In genomic region chr18:26407721-26408601, GRCh38 we compare ENCODE assay signal across 14 cellular contexts.
"Had no signal": no experiment of that assay in that cellular context is flagged by ENCODE, and none has a peak within 500 bp of the region (broad histone marks: within the 10 kb centered on the region; RNA-seq: fewer than 3 reads in every experiment).

No MANE protein-coding gene starts in this region.

- FAIRE-seq: endothelial cell of umbilical vein, kidney had no signal

- H3K27ac ChIP-seq: left ventricle myocardium inferior, testis, upper lobe of right lung, VCaP had no signal

- H3K4me3 Mint-ChIP-seq: activated CD8-positive, alpha-beta T cell treated with anti-CD3 and anti-CD28 coated beads for 36 hours; activated naive CD8-positive, alpha-beta T cell treated with anti-CD3 and anti-CD28 coated beads, Interleukin-2, amount 10 ng/mL, durations not matched to agents 7 days and 5 days had no signal

- H3K4me1 ChIP-seq: left ventricle myocardium inferior, testis, upper lobe of right lung had no signal

- H3K36me3 Mint-ChIP-seq: activated naive CD8-positive, alpha-beta T cell treated with anti-CD3 and anti-CD28 coated beads, Interleukin-2, amount 10 ng/mL, durations not matched to agents 7 days and 5 days had no signal

- DNase-seq: activated CD8-positive, alpha-beta memory T cell treated with anti-CD3 and anti-CD28 coated beads, Interleukin-2, amount 50 U/mL, for 48 hours; activated CD8-positive, alpha-beta T cell treated with anti-CD3 and anti-CD28 coated beads for 36 hours; activated naive CD8-positive, alpha-beta T cell treated with anti-CD3 and anti-CD28 coated beads, Interleukin-2, amount 10 ng/mL, durations not matched to agents 7 days and 5 days; aorta; kidney; left ventricle myocardium inferior; stimulated activated CD4-positive, alpha-beta T cell treated with anti-CD3 and anti-CD28 coated beads, Interleukin-4, amount 100 ng/mL, for 1 hour; stimulated activated CD8-positive, alpha-beta memory T cell treated with anti-CD3 and anti-CD28 coated beads, Interleukin-4, amount 100 ng/mL, for 48 hours; stimulated activated naive CD8-positive, alpha-beta T cell treated with anti-CD3 and anti-CD28 coated beads, Interleukin-15, Interleukin-2, amounts not matched to agents 100 U/mL and 50 U/mL, for 24 hours; T-helper 1 cell; testis; upper lobe of right lung had no signal

- H3K36me3 ChIP-seq: left ventricle myocardium inferior, upper lobe of right lung had no signal

- H3K9me3 ChIP-seq: left ventricle myocardium inferior, testis, upper lobe of right lung had no signal

- H3K4me3 ChIP-seq: left ventricle myocardium inferior, testis, upper lobe of right lung had no signal

- H3K27me3 ChIP-seq: testis, upper lobe of right lung had no signal

- ATAC-seq: activated CD8-positive, alpha-beta T cell treated with anti-CD3 and anti-CD28 coated beads for 36 hours; stimulated activated naive CD8-positive, alpha-beta T cell treated with anti-CD3 and anti-CD28 coated beads, Interleukin-15, Interleukin-2, amounts not matched to agents 100 U/mL and 50 U/mL, for 24 hours; upper lobe of right lung had no signal

- H3K9me3 Mint-ChIP-seq: activated CD8-positive, alpha-beta T cell treated with anti-CD3 and anti-CD28 coated beads for 36 hours; activated naive CD8-positive, alpha-beta T cell treated with anti-CD3 and anti-CD28 coated beads, Interleukin-2, amount 10 ng/mL, durations not matched to agents 7 days and 5 days had no signal

- H3K4me1 Mint-ChIP-seq: activated naive CD8-positive, alpha-beta T cell treated with anti-CD3 and anti-CD28 coated beads, Interleukin-2, amount 10 ng/mL, durations not matched to agents 7 days and 5 days had no signal

- H3K27ac Mint-ChIP-seq: activated CD8-positive, alpha-beta T cell treated with anti-CD3 and anti-CD28 coated beads for 36 hours; activated naive CD8-positive, alpha-beta T cell treated with anti-CD3 and anti-CD28 coated beads, Interleukin-2, amount 10 ng/mL, durations not matched to agents 7 days and 5 days had no signal

- H3K27me3 Mint-ChIP-seq: activated CD8-positive, alpha-beta T cell treated with anti-CD3 and anti-CD28 coated beads for 36 hours; activated naive CD8-positive, alpha-beta T cell treated with anti-CD3 and anti-CD28 coated beads, Interleukin-2, amount 10 ng/mL, durations not matched to agents 7 days and 5 days had no signal
